ENCODE assay signal across 10 cellular contexts in genomic region chr14:93962701-93963601, GRCh38. TPM values are rescaled to one million over a fixed set of nuclear protein-coding genes. Genes with fewer than 3 reads are reported as not detected.
DNase-seq lines count a peak whose midpoint lies in the region; ATAC-seq and TF ChIP-seq lines count a peak whose summit lies in the region.
"Had no signal": no experiment of that assay in that cellular context is flagged by ENCODE, and none has a peak within 500 bp of the region (broad histone marks: within the 10 kb centered on the region; RNA-seq: fewer than 3 reads in every experiment).

No MANE protein-coding gene starts in this region.

- H3K4me3 ChIP-seq in GM12864 (ENCODE audit: low read depth, low read length) (peak overlapping the region; percentile 26), HL-60 (replicated peaks; ENCODE audit: insufficient read depth, low read length) (no peak overlapping the region)

- H3K27me3 ChIP-seq in HL-60 (ENCODE audit: insufficient read depth, poor library complexity, severe bottlenecking) = no peaks in the 10 kb centered on the region

- peak; percentile 92 for DNase-seq in GM12864 (ENCODE audit: low read depth)
- peak; percentile 65 to 88 for DNase-seq in HL-60 (ENCODE audit: low read depth in 1 of 2, low spot score in 1 of 2)
- DNase-seq in activated CD4-positive, CD25-positive, alpha-beta regulatory T cell (lab: John Stamatoyannopoulos, UW) = peak in 3 of 4 experiments; percentile 26 to 49 (median 35)
- DNase-seq in left colon = peak; percentile 54 to 58
- DNase-seq in NCI-H1436 treated with DMSO at 0.1 percent for 48 hours (lab: John Stamatoyannopoulos, UW) = no peak
- no peak for DNase-seq in SK-N-DZ (ENCODE audit: low spot score)
- DNase-seq in DMS 273 (lab: John Stamatoyannopoulos, UW; ENCODE audit: unreplicated experiment) = no peak

- TF ChIP-seq CTCF in GM12864 (IDR thresholded peaks at IDR 0.05; ENCODE audit: low read depth, low read length, missing control alignments) (no peak), HL-60 (IDR thresholded peaks at IDR 0.05; ENCODE audit: insufficient read depth, low read length) (no peak)

- ATAC-seq in GM21447 (IDR thresholded peaks at IDR 0.05; ENCODE audit: unreplicated experiment) = peak; percentile 69
- peak; percentile 51 for ATAC-seq in left colon

- H3K27ac ChIP-seq in HL-60 (replicated peaks) = peak overlapping the region; percentile 77

- intact Hi-C loops in left colon (cut with DNase I, micrococcal nuclease) = no loop called here

RNA-seq across cellular contexts. Expression of gene ASB2, which starts 13.4 kb away (rescaled TPM):
- 10 to 100 TPM in 1 of 2 donors, 1 to 10 TPM in 1; 1.5 to 13.7 TPM for total RNA-seq in left colon
- polyA plus RNA-seq in SK-N-DZ (2014; cell fraction: cytosol; rRNA removed) = 0.60 TPM in 1 of 2 replicates, not detected in the other
- polyA plus RNA-seq in SK-N-DZ (2014; cell fraction: nucleus; rRNA removed) = not detected in 2 replicates
- total RNA-seq: temporal lobe had no signal

RNA-seq across cellular contexts. Expression of gene CCDC197, which starts 34.1 kb away (rescaled TPM):
- total RNA-seq in left colon = not detected
- not detected in 2 replicates for polyA plus RNA-seq in SK-N-DZ (2014; cell fraction: cytosol; rRNA removed)
- polyA plus RNA-seq in SK-N-DZ (2014; cell fraction: nucleus; rRNA removed) = not detected in 2 replicates
- total RNA-seq: glomerular endothelial cell, temporal lobe had no signal

RNA-seq across cellular contexts. Expression of gene FAM181A, which starts 35.8 kb away (rescaled TPM):
- not detected for total RNA-seq in left colon
- 0.36 TPM in 1 of 2 replicates, not detected in the other for polyA plus RNA-seq in SK-N-DZ (2014; cell fraction: cytosol; rRNA removed)
- not detected in 2 replicates for polyA plus RNA-seq in SK-N-DZ (2014; cell fraction: nucleus; rRNA removed)
- total RNA-seq: glomerular endothelial cell had no signal

Comparison
In these comparisons a context has a peak if more than half of its experiments do, and no peak if none do; other contexts are left out.
1. DNase-seq: peak in GM12864 (single experiment), HL-60 (2 of 2), activated CD4-positive, CD25-positive, alpha-beta regulatory T cell (3 of 4) and left colon (2 of 2); none in NCI-H1436 treated with DMSO at 0.1 percent for 48 hours (single experiment), SK-N-DZ (single experiment) and DMS 273 (single experiment).